In genomic region chr20:5426026-5426425, GRCh38 we compare ENCODE assay signal across 8 cellular contexts.
"Had no signal": no experiment of that assay in that cellular context is flagged by ENCODE, and none has a peak within 500 bp of the region (broad histone marks: within the 10 kb centered on the region; RNA-seq: fewer than 3 reads in every experiment).

No MANE protein-coding gene starts in this region.

- H3K9me3 ChIP-seq: HAP-1 had no signal

- H3K4me3 ChIP-seq: GM23248, GM23338, HAP-1 had no signal

- DNase-seq: GM23248, GOT3, H7, H9, HCEC 1CT, HFFc6 had no signal

- H3K27ac ChIP-seq: GM23248 had no signal

- H3K9ac ChIP-seq: GM23248 had no signal

- H3K36me3 ChIP-seq: HAP-1 had no signal

- H3K4me1 ChIP-seq: HAP-1 had no signal

- H2AFZ ChIP-seq: GM23248, GM23338 had no signal

- H3K4me2 ChIP-seq: GM23338 had no signal
